23 cellular contexts compared by ENCODE assay signal in the genomic region with DNA sequence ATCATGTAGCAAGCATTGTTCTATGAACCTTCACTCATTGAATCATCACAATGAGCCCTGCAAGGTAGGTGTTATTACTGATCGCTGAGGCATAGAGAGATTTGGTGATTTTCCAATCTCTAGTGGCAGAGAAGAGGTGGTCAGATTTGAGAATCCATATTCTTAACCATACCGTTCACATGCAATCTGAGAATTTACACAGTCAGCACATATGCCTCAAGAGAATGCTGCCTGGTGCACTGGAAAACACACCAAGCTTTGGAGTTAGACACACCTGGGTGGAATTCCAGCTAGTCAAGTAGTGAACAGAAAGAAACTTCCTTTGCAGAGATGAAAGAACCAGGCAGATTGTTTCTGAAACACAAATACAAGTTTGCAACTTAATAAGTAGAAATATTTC.
"Had no signal": no experiment of that assay in that cellular context is flagged by ENCODE, and none has a peak within 500 bp of the region (broad histone marks: within the 10 kb centered on the region; RNA-seq: fewer than 3 reads in every experiment).

No MANE protein-coding gene starts in this region.

- H3K27me3 ChIP-seq: hepatocyte, sigmoid colon, testis, tibial nerve, upper lobe of right lung, vagina had no signal

- H3K4me1 ChIP-seq: foreskin keratinocyte, sigmoid colon, testis, tibial nerve, upper lobe of right lung, vagina had no signal

- H2AFZ ChIP-seq: hepatocyte had no signal

- FAIRE-seq: endothelial cell of umbilical vein had no signal

- H3K27ac ChIP-seq: foreskin keratinocyte, hepatocyte, sigmoid colon, skin epidermis, testis, tibial nerve, upper lobe of right lung, vagina had no signal

- H3K79me2 ChIP-seq: hepatocyte had no signal

- H3K9me3 ChIP-seq: sigmoid colon, testis, tibial nerve, upper lobe of right lung, vagina had no signal

- H3K4me3 ChIP-seq: hepatocyte, sigmoid colon, skin epidermis, testis, tibial nerve, upper lobe of right lung, vagina had no signal

- H3K4me2 ChIP-seq: hepatocyte had no signal

- H3K36me3 ChIP-seq: sigmoid colon, tibial nerve, upper lobe of right lung, vagina had no signal

- ATAC-seq: foreskin keratinocyte; left colon; left ventricle myocardium superior; stimulated activated naive B cell treated with anti-CD40 and anti-IgM and Interleukin-4, amounts not matched to agents 10 μg/mL and 1 μg/mL and 100 μg/mL, for 72 hours; stimulated activated naive CD8-positive, alpha-beta T cell treated with anti-CD3 and anti-CD28 coated beads, Interleukin-15, amount 100 ng/mL, for 72 hours; upper lobe of right lung had no signal

- DNase-seq: effector CD4-positive, alpha-beta T cell; endodermal cell; erythroblast; foreskin keratinocyte; head of caudate nucleus; left colon; left ventricle myocardium superior; mesendoderm; naive B cell; nephron progenitor cell; posterior cingulate gyrus; sigmoid colon; stimulated activated CD4-positive, alpha-beta T cell treated with anti-CD3 and anti-CD28 coated beads, Interleukin-2, amount 100 ng/mL, for 24 hours; stimulated activated CD4-positive, alpha-beta T cell treated with anti-CD3 and anti-CD28 coated beads, Interleukin-4, amount 100 ng/mL, for 4 hours; stimulated activated naive B cell treated with anti-CD40 and anti-IgM and Interleukin-4, amounts not matched to agents 10 μg/mL and 1 μg/mL and 100 μg/mL, for 72 hours; stimulated activated naive CD8-positive, alpha-beta T cell treated with anti-CD3 and anti-CD28 coated beads, Interleukin-15, amount 100 ng/mL, for 72 hours; testis; upper lobe of right lung had no signal
